In genomic region chr17:4504188-4504587, GRCh38 we compare ENCODE assay signal across 19 cellular contexts. TPM values are rescaled to one million over a fixed set of nuclear protein-coding genes. Genes with fewer than 3 reads are reported as not detected.
DNase-seq lines count a peak whose midpoint lies in the region; ATAC-seq and TF ChIP-seq lines count a peak whose summit lies in the region.
"Had no signal": no experiment of that assay in that cellular context is flagged by ENCODE, and none has a peak within 500 bp of the region (broad histone marks: within the 10 kb centered on the region; RNA-seq: fewer than 3 reads in every experiment).

No MANE protein-coding gene starts in this region.

- no peaks in the 10 kb centered on the region for H3K36me3 ChIP-seq in gastrocnemius medialis
- H3K36me3 ChIP-seq: SJCRH30 had no signal

- in situ Hi-C loops in gastrocnemius medialis (cut with MboI; ENCODE audit: low sequenced_read_pairs in 4 of 4) = no loop called here

- H3K4me3 ChIP-seq in gastrocnemius medialis = no peak overlapping the region
- H3K4me3 ChIP-seq: psoas muscle, SJCRH30 had no signal

- no peaks in the 10 kb centered on the region for H3K9me3 ChIP-seq in gastrocnemius medialis
- H3K9me3 ChIP-seq: Caco-2, psoas muscle, SJCRH30 had no signal

- ATAC-seq in gastrocnemius medialis (no peak), foreskin keratinocyte (no peak)
- ATAC-seq: naive thymus-derived CD4-positive, alpha-beta T cell; psoas muscle had no signal

- intact Hi-C loops in gastrocnemius medialis (cut with DNase I; ENCODE audit: low total_unique reads) = no loop called here

- H3K4me1 Mint-ChIP-seq in activated CD4-positive, alpha-beta T cell treated with anti-CD3 and anti-CD28 coated beads, Interleukin-2, amount 10 ng/mL, durations not matched to agents 7 days and 5 days = peaks cover 50% of the 10 kb centered on the region
- H3K4me1 Mint-ChIP-seq in endothelial cell (ENCODE audit: unreplicated experiment) = peaks cover 77% of the 10 kb centered on the region

- POLR2A ChIA-PET in activated CD4-positive, alpha-beta T cell treated with anti-CD3 and anti-CD28 coated beads, Interleukin-2, amount 10 ng/mL, durations not matched to agents 7 days and 5 days (lab: Charles Lee) = no interaction called here

- no peak overlapping the region for H3K4me3 Mint-ChIP-seq in activated CD4-positive, alpha-beta T cell treated with anti-CD3 and anti-CD28 coated beads, Interleukin-2, amount 10 ng/mL, durations not matched to agents 7 days and 5 days
- H3K4me3 Mint-ChIP-seq in endothelial cell (ENCODE audit: unreplicated experiment) = peak overlapping the region; percentile 31
- H3K4me3 Mint-ChIP-seq: activated T-cell treated with anti-CD3 and anti-CD28 coated beads, Interleukin-2, amount 50 U/mL, for 24 hours had no signal

- CTCF ChIA-PET in activated CD4-positive, alpha-beta T cell treated with anti-CD3 and anti-CD28 coated beads, Interleukin-2, amount 10 ng/mL, durations not matched to agents 7 days and 5 days (lab: Charles Lee) = interaction anchor here (0.6 kb wide), 1 partner anchor 405 kb away, joined by 3 read pairs; no protein-coding TSS in a partner anchor

- peaks cover 23 to 27% (median 25%) of the 10 kb centered on the region in 3 donors for H3K27me3 ChIP-seq in gastrocnemius medialis
- H3K27me3 ChIP-seq in foreskin keratinocyte = peaks cover 44% of the 10 kb centered on the region

- H3K36me3 Mint-ChIP-seq in activated CD4-positive, alpha-beta T cell treated with anti-CD3 and anti-CD28 coated beads, Interleukin-2, amount 10 ng/mL, durations not matched to agents 7 days and 5 days (ENCODE audit: low read depth) = no peaks in the 10 kb centered on the region
- peaks cover 25% of the 10 kb centered on the region for H3K36me3 Mint-ChIP-seq in endothelial cell (ENCODE audit: low read depth, unreplicated experiment)
- H3K36me3 Mint-ChIP-seq: naive thymus-derived CD4-positive, alpha-beta T cell had no signal

- H3K9me3 Mint-ChIP-seq in activated CD4-positive, alpha-beta T cell treated with anti-CD3 and anti-CD28 coated beads, Interleukin-2, amount 10 ng/mL, durations not matched to agents 7 days and 5 days = no peaks in the 10 kb centered on the region
- H3K9me3 Mint-ChIP-seq in endothelial cell (ENCODE audit: unreplicated experiment) = no peaks in the 10 kb centered on the region
- H3K9me3 Mint-ChIP-seq: activated T-cell treated with anti-CD3 and anti-CD28 coated beads, Interleukin-2, amount 50 U/mL, for 24 hours; naive thymus-derived CD4-positive, alpha-beta T cell had no signal

- TF ChIP-seq CTCF in endothelial cell (IDR thresholded peaks at IDR 0.05; ENCODE audit: unreplicated experiment) = no peak
- no peak for TF ChIP-seq CTCF in gastrocnemius medialis (IDR thresholded peaks at IDR 0.05 in 4 of 5, conservative IDR thresholded peaks at IDR 0.05 in 1 of 5)
- TF ChIP-seq CTCF in foreskin keratinocyte (conservative IDR thresholded peaks at IDR 0.05) = no peak

- TF ChIP-seq POLR2A in gastrocnemius medialis (IDR thresholded peaks at IDR 0.05) = no peak

- peaks cover 22 to 33% of the 10 kb centered on the region in 2 donors for H3K4me1 ChIP-seq in gastrocnemius medialis
- no peaks in the 10 kb centered on the region for H3K4me1 ChIP-seq in foreskin keratinocyte
- H3K4me1 ChIP-seq: Caco-2, SJCRH30 had no signal

- H3K27ac ChIP-seq in gastrocnemius medialis (peak overlapping the region in 3 of 4 donors; percentile 27 to 61 (median 45)), foreskin keratinocyte (no peak overlapping the region)
- H3K27ac ChIP-seq: psoas muscle, SJCRH30 had no signal

- peak overlapping the region; percentile 28 for H3K27ac Mint-ChIP-seq in activated CD4-positive, alpha-beta T cell treated with anti-CD3 and anti-CD28 coated beads, Interleukin-2, amount 10 ng/mL, durations not matched to agents 7 days and 5 days
- H3K27ac Mint-ChIP-seq in endothelial cell (ENCODE audit: unreplicated experiment) = peak overlapping the region; percentile 95
- H3K27ac Mint-ChIP-seq: activated T-cell treated with anti-CD3 and anti-CD28 coated beads, Interleukin-2, amount 50 U/mL, for 24 hours had no signal

- H3K27me3 Mint-ChIP-seq in activated CD4-positive, alpha-beta T cell treated with anti-CD3 and anti-CD28 coated beads, Interleukin-2, amount 10 ng/mL, durations not matched to agents 7 days and 5 days = peaks cover 31% of the 10 kb centered on the region
- peaks cover 27% of the 10 kb centered on the region for H3K27me3 Mint-ChIP-seq in endothelial cell (ENCODE audit: unreplicated experiment)

- DNase-seq in activated CD4-positive, alpha-beta T cell treated with anti-CD3 and anti-CD28 coated beads, Interleukin-2, amount 10 ng/mL, durations not matched to agents 7 days and 5 days = peak; percentile 13
- DNase-seq in activated CD4-positive, alpha-beta T cell treated with anti-CD3 and anti-CD28 coated beads, Interleukin-2, amount 50 U/mL, for 4 hours = no peak
- peak; percentile 32 for DNase-seq in HT-29 (ENCODE audit: low spot score)
- DNase-seq in endothelial cell (ENCODE audit: low spot score) = no peak
- DNase-seq in gastrocnemius medialis = no peak
- no peak for DNase-seq in AG08396 (ENCODE audit: low spot score)
- no peak for DNase-seq in foreskin keratinocyte
- DNase-seq in NCI-H2081 treated with DMSO at 0.1 percent for 48 hours (lab: John Stamatoyannopoulos, UW) = no peak
- DNase-seq: activated T-cell treated with anti-CD3 and anti-CD28 coated beads, Interleukin-2, amount 50 U/mL, for 24 hours; Caco-2; effector memory CD4-positive, alpha-beta T cell; foreskin fibroblast; naive thymus-derived CD4-positive, alpha-beta T cell; NCI-H1436 treated with DMSO at 0.1 percent for 48 hours; psoas muscle; SJCRH30; T1000 had no signal

RNA-seq across cellular contexts. Expression of gene SPNS2, which starts 5.5 kb away (rescaled TPM):
- total RNA-seq in activated CD4-positive, alpha-beta T cell treated with anti-CD3 and anti-CD28 coated beads, Interleukin-2, amount 10 ng/mL, durations not matched to agents 7 days and 5 days = under 1 TPM; 0.25 to 0.29 TPM
- 172 and 193 TPM in 2 replicates for total RNA-seq in HT-29 (2014; rRNA removed; shearing (Covaris generic))
- total RNA-seq in endothelial cell (ENCODE audit: unreplicated experiment) (187 TPM), gastrocnemius medialis (1 to 10 TPM; 2.7 to 6.2 (median 4.2) TPM), foreskin keratinocyte (0.31 and 0.35 TPM in 2 replicates)
- 0.22 and 0.47 TPM in 2 replicates for polyA plus RNA-seq in foreskin keratinocyte
- polyA plus RNA-seq: naive thymus-derived CD4-positive, alpha-beta T cell had no signal

RNA-seq across cellular contexts. Expression of gene MYBBP1A, which starts 51.0 kb away (rescaled TPM):
- total RNA-seq in activated CD4-positive, alpha-beta T cell treated with anti-CD3 and anti-CD28 coated beads, Interleukin-2, amount 10 ng/mL, durations not matched to agents 7 days and 5 days = 10 to 100 TPM; 58.0 to 59.0 TPM
- 136 and 177 TPM in 2 replicates for total RNA-seq in HT-29 (2014; rRNA removed; shearing (Covaris generic))
- total RNA-seq in endothelial cell (ENCODE audit: unreplicated experiment) = 32.4 TPM
- 10 to 100 TPM; 42.5 to 60.2 (median 48.9) TPM for total RNA-seq in gastrocnemius medialis
- total RNA-seq in foreskin keratinocyte = 76.5 and 89.3 TPM in 2 replicates
- polyA plus RNA-seq in foreskin keratinocyte = 58.7 and 69.4 TPM in 2 replicates

RNA-seq across cellular contexts. Expression of gene GGT6, which starts 56.2 kb away (rescaled TPM):
- not detected for total RNA-seq in activated CD4-positive, alpha-beta T cell treated with anti-CD3 and anti-CD28 coated beads, Interleukin-2, amount 10 ng/mL, durations not matched to agents 7 days and 5 days
- 4.8 and 7.0 TPM in 2 replicates for total RNA-seq in HT-29 (2014; rRNA removed; shearing (Covaris generic))
- total RNA-seq in endothelial cell (ENCODE audit: unreplicated experiment) (not detected), gastrocnemius medialis (under 1 TPM in 1 of 4 donors, not detected in 3; 0.63 TPM), foreskin keratinocyte (0.25 and 0.31 TPM in 2 replicates)
- 0.18 and 0.22 TPM in 2 replicates for polyA plus RNA-seq in foreskin keratinocyte
- total RNA-seq: Caco-2; LHCN-M2; lung microvascular endothelial cell; naive thymus-derived CD4-positive, alpha-beta T cell; psoas muscle; SJCRH30 had no signal
- polyA plus RNA-seq: naive thymus-derived CD4-positive, alpha-beta T cell had no signal

Comparison
In these comparisons a context has a peak if more than half of its experiments do, and no peak if none do; other contexts are left out.
1. DNase-seq: peak in activated CD4-positive, alpha-beta T cell treated with anti-CD3 and anti-CD28 coated beads, Interleukin-2, amount 10 ng/mL, durations not matched to agents 7 days and 5 days (single experiment) and HT-29 (single experiment); none in activated CD4-positive, alpha-beta T cell treated with anti-CD3 and anti-CD28 coated beads, Interleukin-2, amount 50 U/mL, for 4 hours (0 of 2), endothelial cell (single experiment), gastrocnemius medialis (0 of 2), AG08396 (single experiment), foreskin keratinocyte (0 of 2) and NCI-H2081 treated with DMSO at 0.1 percent for 48 hours (single experiment).
2. RNA of gene SPNS2, which starts 5.5 kb away (total RNA-seq): 172 to 193 TPM in HT-29 and 187 TPM in endothelial cell (single experiment); 2.7 to 6.2 TPM in gastrocnemius medialis, 0.31 to 0.35 TPM in foreskin keratinocyte and 0.25 to 0.29 TPM in activated CD4-positive, alpha-beta T cell treated with anti-CD3 and anti-CD28 coated beads, Interleukin-2, amount 10 ng/mL, durations not matched to agents 7 days and 5 days; every median in the first group is over 10 times any median in the second.